ENCODE assay signal across 11 cellular contexts in the genomic region with DNA sequence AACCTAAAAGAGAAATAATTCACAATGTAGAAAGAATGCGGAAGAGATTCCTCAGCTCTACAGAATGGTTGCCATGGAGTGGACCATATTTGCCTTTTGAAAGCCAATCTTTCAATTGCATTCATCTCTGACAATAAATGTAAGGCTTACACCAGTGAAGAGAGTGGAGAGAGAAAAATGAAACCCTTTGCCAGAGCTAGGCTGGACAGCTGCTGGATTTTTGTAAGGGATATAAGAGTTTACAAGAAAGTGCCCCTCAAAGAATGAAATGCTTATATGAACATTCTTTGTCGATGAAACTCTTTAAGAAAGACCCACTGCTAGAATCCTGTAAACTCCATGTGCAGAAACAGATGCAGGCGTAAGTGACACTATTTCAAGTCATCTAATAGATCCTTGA.
"Had no signal": no experiment of that assay in that cellular context is flagged by ENCODE, and none has a peak within 500 bp of the region (broad histone marks: within the 10 kb centered on the region; RNA-seq: fewer than 3 reads in every experiment).

No MANE protein-coding gene starts in this region.

- H3K36me3 ChIP-seq: left ventricle myocardium inferior, ovary, WERI-Rb-1 had no signal

- H3K9me3 ChIP-seq: left ventricle myocardium inferior, ovary had no signal

- DNase-seq: activated CD4-positive, alpha-beta T cell treated with anti-CD3 and anti-CD28 coated beads for 4 hours; activated naive CD4-positive, alpha-beta T cell treated with anti-CD3 and anti-CD28 coated beads, Interleukin-2, amount 10 ng/mL, durations not matched to agents 7 days and 5 days; foreskin melanocyte; head of caudate nucleus; islet precursor cell; left ventricle myocardium inferior; mesendoderm; ovary; T1000; WERI-Rb-1 had no signal

- H3K27me3 ChIP-seq: ovary had no signal

- H3K4me1 ChIP-seq: left ventricle myocardium inferior had no signal

- ATAC-seq: esophagus mucosa had no signal

- H3K27ac ChIP-seq: left ventricle myocardium inferior, ovary, WERI-Rb-1 had no signal

- H3K4me3 ChIP-seq: left ventricle myocardium inferior, ovary had no signal
